ENCODE assay signal across 9 cellular contexts in genomic region chr19:13906910-13907309, GRCh38. TPM values are rescaled to one million over a fixed set of nuclear protein-coding genes. Genes with fewer than 3 reads are reported as not detected.
DNase-seq lines count a peak whose midpoint lies in the region; ATAC-seq and TF ChIP-seq lines count a peak whose summit lies in the region.
"Had no signal": no experiment of that assay in that cellular context is flagged by ENCODE, and none has a peak within 500 bp of the region (broad histone marks: within the 10 kb centered on the region; RNA-seq: fewer than 3 reads in every experiment).

No MANE protein-coding gene starts in this region.

- TF ChIP-seq CTCF in OCI-LY7 (conservative IDR thresholded peaks at IDR 0.05; ENCODE audit: low read length), result no peak
- TF ChIP-seq CTCF in ovary (IDR thresholded peaks at IDR 0.05), result no peak
- TF ChIP-seq CTCF in GM13977 (IDR thresholded peaks at IDR 0.05; ENCODE audit: extremely low read depth, insufficient read depth, missing control alignments), result no peak

- peaks cover 5% of the 10 kb centered on the region; the same call in 1 of the 2 replicates for H3K79me2 ChIP-seq in OCI-LY7 (ENCODE audit: insufficient read depth, low read depth, low read length)

- peak overlapping the region; percentile 14 to 94 (median 83) for H3K27ac Mint-ChIP-seq in CD8-positive, alpha-beta memory T cell

- WGBS in ovary, 3 donors, result 82 to 85% (median 83%) methylated on average over 5 of the region's 5 CpGs

- H3K4me1 Mint-ChIP-seq in CD8-positive, alpha-beta memory T cell, result peaks cover 11 to 27% (median 11%) of the 10 kb centered on the region in 3 donors

- H3K4me3 ChIP-seq in CD8-positive, alpha-beta memory T cell (ENCODE audit: low read length), result peak overlapping the region; percentile 62
- H3K4me3 ChIP-seq in OCI-LY7 (ENCODE audit: low read depth, low read length, poor library complexity, severe bottlenecking) (peak overlapping the region; percentile 86), ovary (peak overlapping the region; percentile 80)

- intact Hi-C loops in OCI-LY7 (cut with micrococcal nuclease; ENCODE audit: unreplicated experiment), result no loop called here
- intact Hi-C loops in ovary (cut with DNase I), result no loop called here

- TSS peak; percentile 78 for BruUV-seq in OCI-LY7 (replicated peaks; lab: Mats Ljungman, UMichigan)

- no peak for DNase-seq in CD8-positive, alpha-beta memory T cell
- DNase-seq in OCI-LY7 (ENCODE audit: low spot score), result no peak
- DNase-seq in epithelial cell of prostate (ENCODE audit: low read depth, low spot score), result no peak
- DNase-seq in ovary, result no peak
- no peak for DNase-seq in GM13977 (ENCODE audit: low spot score)
- DNase-seq in SHP77 (lab: John Stamatoyannopoulos, UW), result no peak
- DNase-seq in NCI-H2171 (lab: John Stamatoyannopoulos, UW), result no peak

- no peaks in the 10 kb centered on the region for H3K36me3 ChIP-seq in CD8-positive, alpha-beta memory T cell (ENCODE audit: insufficient read depth, low read length)
- H3K36me3 ChIP-seq in OCI-LY7 (ENCODE audit: insufficient read depth, low read length) (peaks cover 15% of the 10 kb centered on the region), ovary (no peaks in the 10 kb centered on the region)

- no peak for TF ChIP-seq POLR2A in ovary (IDR thresholded peaks at IDR 0.05)

- ATAC-seq in GM21390 (IDR thresholded peaks at IDR 0.05; ENCODE audit: unreplicated experiment), result no peak

- H3K27me3 ChIP-seq in CD8-positive, alpha-beta memory T cell (ENCODE audit: insufficient read depth, low read length, poor library complexity, severe bottlenecking), result no peaks in the 10 kb centered on the region
- no peaks in the 10 kb centered on the region for H3K27me3 ChIP-seq in ovary

- in situ Hi-C loops in GM13977 (cut with MboI; ENCODE audit: low pct_unique_long_range_greater_than_20kb, low sequenced_read_pairs, unreplicated experiment), result no loop called here

- H3K4me1 ChIP-seq in CD8-positive, alpha-beta memory T cell (ENCODE audit: insufficient read depth, low read length), result peaks cover 11% of the 10 kb centered on the region
- H3K4me1 ChIP-seq in OCI-LY7 (ENCODE audit: insufficient read depth, low read length, poor library complexity, severe bottlenecking) (peaks cover 11% of the 10 kb centered on the region), ovary (ENCODE audit: insufficient read depth) (peaks cover 6% of the 10 kb centered on the region)

- H3K9me3 Mint-ChIP-seq in CD8-positive, alpha-beta memory T cell, result no peaks in the 10 kb centered on the region

- H3K4me3 Mint-ChIP-seq in CD8-positive, alpha-beta memory T cell, result peak overlapping the region; percentile 75 to 90 (median 81)

- peaks cover 0 to 21% (median 1%) of the 10 kb centered on the region in 3 donors for H3K36me3 Mint-ChIP-seq in CD8-positive, alpha-beta memory T cell

- POLR2A ChIA-PET in CD8-positive, alpha-beta memory T cell (lab: Charles Lee), result interaction anchor here (0.5 kb wide), 1 partner anchor 21 kb away, joined by 3 read pairs; no protein-coding TSS in a partner anchor
- POLR2A ChIA-PET in OCI-LY7 (lab: Charles Lee), result interaction anchor here (0.7 to 1.1 kb wide), 4 partner anchors 9 to 125 kb away, joined by 3 to 5 read pairs (median 4); partner anchors contain the start of gene IL27RA

- no peaks in the 10 kb centered on the region for H3K9me2 ChIP-seq in OCI-LY7 (ENCODE audit: insufficient read depth, low read length)

- CTCF ChIA-PET in CD8-positive, alpha-beta memory T cell (lab: Charles Lee), result interaction anchor here (1.2 to 1.6 kb wide), 3 partner anchors 21 to 230 kb away, joined by 3 to 4 read pairs (median 3); partner anchors contain the start of gene ASF1B
- CTCF ChIA-PET in OCI-LY7 (lab: Charles Lee; ENCODE audit: unreplicated experiment), result interaction anchor here (0.6 kb wide), 1 partner anchor 1526 kb away, joined by 3 read pairs; no protein-coding TSS in a partner anchor

- H2AFZ ChIP-seq in OCI-LY7 (ENCODE audit: low read length), result peak overlapping the region; percentile 90; the same call in 1 of the 2 replicates

- no peaks in the 10 kb centered on the region for H3K27me3 Mint-ChIP-seq in CD8-positive, alpha-beta memory T cell

- H4K20me1 ChIP-seq in OCI-LY7 (ENCODE audit: insufficient read depth, low read length), result no peaks in the 10 kb centered on the region

- peak overlapping the region; percentile 90 for H3K4me2 ChIP-seq in OCI-LY7 (ENCODE audit: low read length)

- H3K9me3 ChIP-seq in CD8-positive, alpha-beta memory T cell (ENCODE audit: low read length), result no peaks in the 10 kb centered on the region
- peaks cover 5% of the 10 kb centered on the region; the same call in 1 of the 2 replicates for H3K9me3 ChIP-seq in OCI-LY7 (ENCODE audit: low read length)
- no peaks in the 10 kb centered on the region for H3K9me3 ChIP-seq in ovary

- peak overlapping the region; percentile 72 for H3K27ac ChIP-seq in CD8-positive, alpha-beta memory T cell (ENCODE audit: low read depth, low read length)
- no peak overlapping the region for H3K27ac ChIP-seq in OCI-LY7 (ENCODE audit: low read depth, low read length, poor library complexity, severe bottlenecking)
- peak overlapping the region; percentile 72 for H3K27ac ChIP-seq in epithelial cell of prostate
- H3K27ac ChIP-seq in ovary, result peak overlapping the region in 1 of 2 donors; percentile 67

- no peak for TF ChIP-seq EP300 in ovary (IDR thresholded peaks at IDR 0.05)

RNA-seq across cellular contexts. Expression of gene CC2D1A, which starts 0.9 kb away (rescaled TPM):
- 10 to 100 TPM; 30.8 to 31.0 TPM for total RNA-seq in CD8-positive, alpha-beta memory T cell
- 15.3 TPM for polyA plus RNA-seq in CD8-positive, alpha-beta memory T cell
- total RNA-seq in OCI-LY7 (2014; rRNA removed; shearing (Covaris generic)), result 18.7 and 23.3 TPM in 2 replicates
- total RNA-seq in OCI-LY7 (2022) (44.0 and 48.3 TPM in 2 replicates), ovary (10 to 100 TPM; 21.0 to 38.1 (median 29.7) TPM)
- polyA plus RNA-seq in ovary, result 10 to 100 TPM; 13.1 to 24.1 TPM

RNA-seq across cellular contexts. Expression of gene BRME1, which starts 1.0 kb away (rescaled TPM):
- 1 to 10 TPM; 6.8 to 8.2 TPM for total RNA-seq in CD8-positive, alpha-beta memory T cell
- polyA plus RNA-seq in CD8-positive, alpha-beta memory T cell, result 3.5 TPM
- 2.5 and 4.5 TPM in 2 replicates for total RNA-seq in OCI-LY7 (2014; rRNA removed; shearing (Covaris generic))
- 7.1 and 7.2 TPM in 2 replicates for total RNA-seq in OCI-LY7 (2022)
- 1 to 10 TPM; 1.3 to 3.7 (median 2.3) TPM for total RNA-seq in ovary
- polyA plus RNA-seq in ovary, result 1 to 10 TPM in 1 of 2 donors, under 1 TPM in 1; 0.57 to 2.8 TPM

RNA-seq across cellular contexts. Expression of gene NANOS3, which starts 30.0 kb away (rescaled TPM):
- total RNA-seq in CD8-positive, alpha-beta memory T cell, result 1 to 10 TPM in 1 of 2 experiments, under 1 TPM in 1; 0.90 to 1.5 TPM
- polyA plus RNA-seq in CD8-positive, alpha-beta memory T cell, result not detected
- total RNA-seq in OCI-LY7 (2014; rRNA removed; shearing (Covaris generic)), result not detected in 2 replicates
- total RNA-seq in OCI-LY7 (2022), result not detected in 2 replicates
- total RNA-seq in ovary, result 1 to 10 TPM in 3 of 7 donors, under 1 TPM in 1, not detected in 3; 0.98 to 2.4 (median 1.3) TPM
- under 1 TPM in 1 of 2 donors, not detected in 1; 0.30 TPM for polyA plus RNA-seq in ovary
- total RNA-seq: subcutaneous adipose tissue had no signal

RNA-seq across cellular contexts. Expression of gene PODNL1, which starts 31.3 kb away (rescaled TPM):
- total RNA-seq in CD8-positive, alpha-beta memory T cell, result under 1 TPM in 1 of 2 experiments, not detected in 1; 0.24 TPM
- polyA plus RNA-seq in CD8-positive, alpha-beta memory T cell, result not detected
- total RNA-seq in OCI-LY7 (2014; rRNA removed; shearing (Covaris generic)), result 0.16 TPM in 1 of 2 replicates, not detected in the other
- total RNA-seq in OCI-LY7 (2022) (0.20 TPM in 1 of 2 replicates, not detected in the other), ovary (1 to 10 TPM in 5 of 7 donors, under 1 TPM in 2; 0.48 to 3.8 (median 1.4) TPM)
- polyA plus RNA-seq in ovary, result 1 to 10 TPM in 1 of 2 donors, under 1 TPM in 1; 0.63 to 3.7 TPM

RNA-seq across cellular contexts. Expression of gene DCAF15, which starts 45.4 kb away (rescaled TPM):
- total RNA-seq in CD8-positive, alpha-beta memory T cell, result 10 to 100 TPM; 64.6 to 66.5 TPM
- polyA plus RNA-seq in CD8-positive, alpha-beta memory T cell, result 8.0 TPM
- total RNA-seq in OCI-LY7 (2014; rRNA removed; shearing (Covaris generic)), result 61.0 and 71.3 TPM in 2 replicates
- total RNA-seq in OCI-LY7 (2022), result 86.2 and 97.3 TPM in 2 replicates
- total RNA-seq in ovary, result 10 to 100 TPM; 11.1 to 28.0 (median 23.4) TPM
- polyA plus RNA-seq in ovary, result 10 to 100 TPM in 1 of 2 donors, 1 to 10 TPM in 1; 5.0 to 29.1 TPM
